ENCODE assay signal across 19 cellular contexts in the genomic region with DNA sequence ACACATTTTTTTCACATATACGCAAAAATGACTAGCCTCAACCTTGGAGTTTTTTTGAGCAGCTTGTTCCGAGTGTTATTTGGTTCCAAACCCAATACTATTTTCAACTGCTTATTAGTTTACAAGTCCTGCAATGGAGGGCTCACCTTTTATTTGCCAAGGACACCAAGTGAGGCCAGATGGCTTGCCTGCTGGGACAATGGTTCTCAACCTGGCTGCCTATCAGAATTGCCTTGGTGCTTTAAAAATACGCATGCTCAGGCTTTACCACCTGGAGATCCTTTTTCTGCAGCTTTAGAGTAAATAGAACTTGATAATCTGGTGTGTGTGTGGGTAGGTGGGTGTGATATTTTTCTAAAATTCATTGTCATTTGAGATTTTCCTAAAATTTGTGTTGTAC.
DNase-seq lines count a peak whose midpoint lies in the region; ATAC-seq lines count a peak whose summit lies in the region.
"Had no signal": no experiment of that assay in that cellular context is flagged by ENCODE, and none has a peak within 500 bp of the region (broad histone marks: within the 10 kb centered on the region; RNA-seq: fewer than 3 reads in every experiment).

No MANE protein-coding gene starts in this region.

- H3K27me3 Mint-ChIP-seq in activated CD4-positive, alpha-beta memory T cell treated with anti-CD3 and anti-CD28 coated beads, Interleukin-2, amount 10 ng/mL, durations not matched to agents 7 days and 5 days: no peaks in the 10 kb centered on the region
- H3K27me3 Mint-ChIP-seq: T-cell had no signal

- H3K9me3 Mint-ChIP-seq in activated CD4-positive, alpha-beta memory T cell treated with anti-CD3 and anti-CD28 coated beads, Interleukin-2, amount 10 ng/mL, durations not matched to agents 7 days and 5 days: peaks cover 2% of the 10 kb centered on the region
- H3K9me3 Mint-ChIP-seq: T-cell had no signal

- H3K36me3 Mint-ChIP-seq in activated CD4-positive, alpha-beta memory T cell treated with anti-CD3 and anti-CD28 coated beads, Interleukin-2, amount 10 ng/mL, durations not matched to agents 7 days and 5 days (ENCODE audit: low read depth): no peaks in the 10 kb centered on the region
- H3K36me3 Mint-ChIP-seq: T-cell had no signal

- CTCF ChIA-PET in activated CD4-positive, alpha-beta memory T cell treated with anti-CD3 and anti-CD28 coated beads, Interleukin-2, amount 10 ng/mL, durations not matched to agents 7 days and 5 days (lab: Charles Lee): no interaction called here

- DNase-seq in COR-L47 (lab: John Stamatoyannopoulos, UW): peak; percentile 7
- peak; percentile 75 for DNase-seq in DMS 273 (lab: John Stamatoyannopoulos, UW; ENCODE audit: unreplicated experiment)
- peak; percentile 8 for DNase-seq in NCI-H146 treated with DMSO at 0.1 percent for 48 hours (lab: John Stamatoyannopoulos, UW; ENCODE audit: unreplicated experiment)
- peak; percentile 98 for DNase-seq in cerebellar cortex (ENCODE audit: low spot score)
- no peak for DNase-seq in activated CD4-positive, alpha-beta memory T cell treated with anti-CD3 and anti-CD28 coated beads, Interleukin-2, amount 10 ng/mL, durations not matched to agents 7 days and 5 days
- DNase-seq in activated CD4-positive, alpha-beta T cell treated with anti-CD3 and anti-CD28 coated beads for 4 hours: no peak
- DNase-seq: AML-193, DMS153, EL, NCI-H1105 treated with DMSO at 0.1 percent for 48 hours, NCI-H2029, NCI-H526, PC-3, RPMI8226, SHP77 treated with DMSO at 0.1 percent for 48 hours, SK-N-SH, T-cell had no signal

- no peak for ATAC-seq in esophagus mucosa
- ATAC-seq: K562, PC-3, T-cell had no signal

- no peak overlapping the region for H3K4me3 Mint-ChIP-seq in activated CD4-positive, alpha-beta memory T cell treated with anti-CD3 and anti-CD28 coated beads, Interleukin-2, amount 10 ng/mL, durations not matched to agents 7 days and 5 days
- H3K4me3 Mint-ChIP-seq: T-cell had no signal

- POLR2A ChIA-PET in activated CD4-positive, alpha-beta memory T cell treated with anti-CD3 and anti-CD28 coated beads, Interleukin-2, amount 10 ng/mL, durations not matched to agents 7 days and 5 days (lab: Charles Lee): no interaction called here

- no peaks in the 10 kb centered on the region for H3K4me1 Mint-ChIP-seq in activated CD4-positive, alpha-beta memory T cell treated with anti-CD3 and anti-CD28 coated beads, Interleukin-2, amount 10 ng/mL, durations not matched to agents 7 days and 5 days
- H3K4me1 Mint-ChIP-seq: T-cell had no signal

- no peak overlapping the region for H3K27ac Mint-ChIP-seq in activated CD4-positive, alpha-beta memory T cell treated with anti-CD3 and anti-CD28 coated beads, Interleukin-2, amount 10 ng/mL, durations not matched to agents 7 days and 5 days
- H3K27ac Mint-ChIP-seq: T-cell had no signal

Comparison
In these comparisons a context has a peak if more than half of its experiments do, and no peak if none do; other contexts are left out.
1. DNase-seq: peak in COR-L47 (single experiment), DMS 273 (single experiment), NCI-H146 treated with DMSO at 0.1 percent for 48 hours (single experiment) and cerebellar cortex (single experiment); none in activated CD4-positive, alpha-beta memory T cell treated with anti-CD3 and anti-CD28 coated beads, Interleukin-2, amount 10 ng/mL, durations not matched to agents 7 days and 5 days (single experiment) and activated CD4-positive, alpha-beta T cell treated with anti-CD3 and anti-CD28 coated beads for 4 hours (0 of 2).